Comparison of ENCODE assay signal across 23 cellular contexts in the genomic region with DNA sequence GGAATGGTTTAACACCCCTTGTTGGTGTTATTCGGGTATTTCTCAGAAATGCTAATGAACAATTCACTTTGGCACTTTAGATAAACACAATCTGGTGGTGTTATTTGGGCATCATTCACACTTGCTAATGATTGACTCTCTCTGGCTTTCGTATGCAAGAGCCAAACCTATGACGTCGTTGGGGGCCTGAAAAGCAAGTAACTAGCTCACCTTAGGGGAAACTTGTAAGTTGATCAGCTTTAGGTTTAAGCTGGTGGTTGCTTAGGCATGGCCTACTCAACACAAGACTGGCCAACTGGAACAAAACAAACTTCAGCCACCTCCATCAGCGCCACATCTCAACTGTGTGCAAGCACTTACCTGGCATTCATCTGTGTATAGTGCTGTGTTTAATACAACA. TPM values are rescaled to one million over a fixed set of nuclear protein-coding genes. Genes with fewer than 3 reads are reported as not detected.
"Had no signal": no experiment of that assay in that cellular context is flagged by ENCODE, and none has a peak within 500 bp of the region (broad histone marks: within the 10 kb centered on the region; RNA-seq: fewer than 3 reads in every experiment).

No MANE protein-coding gene starts in this region.

- H3K27ac Mint-ChIP-seq: activated B cell treated with CpG ODN at 0.5 μM for 24 hours; activated CD4-positive, alpha-beta T cell treated with anti-CD3 and anti-CD28 coated beads, Interleukin-2, amount 10 ng/mL, durations not matched to agents 7 days and 5 days; activated naive CD4-positive, alpha-beta T cell treated with anti-CD3 and anti-CD28 coated beads, Interleukin-2, amount 50 U/mL, for 24 hours; natural killer cell treated with Interleukin-12 subunit alpha and Interleukin-12 subunit beta and Interleukin-15 and Interleukin-18, amount 100 ng/mL, for 72 hours; T-helper 17 cell had no signal

- H3K36me3 Mint-ChIP-seq: natural killer cell treated with Interleukin-12 subunit alpha and Interleukin-12 subunit beta and Interleukin-15 and Interleukin-18, amount 100 ng/mL, for 72 hours had no signal

- H3K4me1 Mint-ChIP-seq: activated B cell treated with CpG ODN at 0.5 μM for 24 hours had no signal

- H3K4me3 Mint-ChIP-seq: activated B cell treated with CpG ODN at 0.5 μM for 24 hours; activated CD4-positive, alpha-beta T cell treated with anti-CD3 and anti-CD28 coated beads, Interleukin-2, amount 10 ng/mL, durations not matched to agents 7 days and 5 days; activated naive CD4-positive, alpha-beta T cell treated with anti-CD3 and anti-CD28 coated beads, Interleukin-2, amount 50 U/mL, for 24 hours; natural killer cell treated with Interleukin-12 subunit alpha and Interleukin-12 subunit beta and Interleukin-15 and Interleukin-18, amount 100 ng/mL, for 72 hours; T-helper 17 cell had no signal

- DNase-seq: activated B cell treated with CpG ODN at 0.5 μM for 24 hours; activated CD4-positive, alpha-beta T cell treated with anti-CD3 and anti-CD28 coated beads, Interleukin-2, amount 10 ng/mL, durations not matched to agents 7 days and 5 days; activated T-cell treated with anti-CD3 and anti-CD28 coated beads, Interleukin-2, amount 50 U/mL, for 1 hour; amniotic stem cell; body of pancreas; central memory CD4-positive, alpha-beta T cell; effector CD8-positive, alpha-beta T cell; left colon; mammary epithelial cell; sigmoid colon; stimulated activated CD4-positive, alpha-beta T cell treated with anti-CD3 and anti-CD28 coated beads, Interleukin-12 subunit alpha, Interleukin-12 subunit beta, amount 100 ng/mL, for 4 hours; stimulated activated naive CD4-positive, alpha-beta T cell; substantia nigra; T-helper 17 cell; upper lobe of left lung had no signal

- H3K9me3 Mint-ChIP-seq: activated B cell treated with CpG ODN at 0.5 μM for 24 hours; natural killer cell treated with Interleukin-12 subunit alpha and Interleukin-12 subunit beta and Interleukin-15 and Interleukin-18, amount 100 ng/mL, for 72 hours had no signal

- H3K4me1 ChIP-seq: gastroesophageal sphincter, sigmoid colon, upper lobe of left lung had no signal

- H3K27ac ChIP-seq: body of pancreas, coronary artery, epithelial cell of prostate, gastroesophageal sphincter, sigmoid colon, upper lobe of left lung had no signal

- ATAC-seq: body of pancreas; gastroesophageal sphincter; left colon; natural killer cell treated with Interleukin-12 subunit alpha and Interleukin-12 subunit beta and Interleukin-15 and Interleukin-18, amount 100 ng/mL, for 72 hours; T-helper 17 cell had no signal

- H3K4me3 ChIP-seq: body of pancreas, coronary artery, gastroesophageal sphincter, sigmoid colon, upper lobe of left lung had no signal

- H3K36me3 ChIP-seq: gastroesophageal sphincter, sigmoid colon, upper lobe of left lung had no signal

- H3K9me3 ChIP-seq: body of pancreas, gastroesophageal sphincter, sigmoid colon, upper lobe of left lung had no signal

RNA-seq across cellular contexts. Expression of gene OLIG3, which starts 24.4 kb away (rescaled TPM):
- total RNA-seq: activated B cell treated with CpG ODN at 0.5 μM for 24 hours; activated CD4-positive, alpha-beta T cell treated with anti-CD3 and anti-CD28 coated beads, Interleukin-2, amount 10 ng/mL, durations not matched to agents 7 days and 5 days; body of pancreas; left colon; mammary epithelial cell; mucosa of gallbladder; omental fat pad; pulmonary artery endothelial cell; sigmoid colon; upper lobe of left lung had no signal
- polyA plus RNA-seq: mammary epithelial cell, sigmoid colon had no signal
